In the genomic region with DNA sequence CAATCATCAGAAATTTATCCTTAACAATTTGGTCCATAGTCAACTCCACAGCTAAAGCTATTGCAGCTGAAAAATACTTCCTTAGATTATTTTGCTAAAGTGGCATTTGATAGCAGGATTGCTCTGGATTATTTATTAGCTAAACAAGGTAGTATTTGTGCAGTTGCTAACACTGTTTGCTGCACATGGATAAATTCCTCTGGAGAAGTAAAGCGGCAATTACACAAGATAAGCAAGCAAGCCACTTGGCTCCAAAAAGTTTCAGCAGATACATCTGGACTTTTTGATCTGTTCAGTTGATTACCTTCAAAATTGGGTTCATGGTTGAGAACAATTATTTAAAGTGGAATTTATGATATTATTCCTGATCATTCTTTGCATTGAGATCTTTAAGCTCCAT, we compare ENCODE assay signal across 22 cellular contexts.
DNase-seq lines count a peak whose midpoint lies in the region; ATAC-seq, FAIRE-seq and TF ChIP-seq lines count a peak whose summit lies in the region.
"Had no signal": no experiment of that assay in that cellular context is flagged by ENCODE, and none has a peak within 500 bp of the region (broad histone marks: within the 10 kb centered on the region; RNA-seq: fewer than 3 reads in every experiment).

No MANE protein-coding gene starts in this region.

- H3K27me3 Mint-ChIP-seq in activated CD8-positive, alpha-beta memory T cell treated with anti-CD3 and anti-CD28 coated beads, Interleukin-2, amount 10 ng/mL, durations not matched to agents 7 days and 5 days: no peaks in the 10 kb centered on the region
- H3K27me3 Mint-ChIP-seq: B cell; CD4-positive, alpha-beta T cell had no signal

- no peaks in the 10 kb centered on the region for H3K36me3 Mint-ChIP-seq in activated CD8-positive, alpha-beta memory T cell treated with anti-CD3 and anti-CD28 coated beads, Interleukin-2, amount 10 ng/mL, durations not matched to agents 7 days and 5 days
- H3K36me3 Mint-ChIP-seq: CD8-positive, alpha-beta T cell had no signal

- no peaks in the 10 kb centered on the region for H3K4me1 Mint-ChIP-seq in activated CD8-positive, alpha-beta memory T cell treated with anti-CD3 and anti-CD28 coated beads, Interleukin-2, amount 10 ng/mL, durations not matched to agents 7 days and 5 days
- H3K4me1 Mint-ChIP-seq: B cell had no signal

- 45% methylated on average over 1 of the region's 1 CpG for WGBS in liver
- WGBS in HepG2 (ENCODE audit: low lambda C conversion rate): 40% methylated on average over 1 of the region's 1 CpG
- WGBS in right lobe of liver (ENCODE audit: insufficient coverage, low coverage, low lambda C conversion rate, missing lambda C conversion rate): 35% methylated on average over 1 of the region's 1 CpG
- WGBS in small intestine, 3 donors: 21 to 75% (median 39%) methylated on average over 1 of the region's 1 CpG
- 88 to 95% methylated on average over 1 of the region's 1 CpG for WGBS in esophagus squamous epithelium, 2 donors

- in situ Hi-C loops in HepG2 (cut with HindIII; ENCODE audit: extremely low pct_ligation_motif_present, low pct_unique_long_range_greater_than_20kb): no loop called here

- intact Hi-C loops in HepG2 (cut with micrococcal nuclease; ENCODE audit: unreplicated experiment) (no loop called here), right lobe of liver (cut with DNase I) (no loop called here), esophagus squamous epithelium (cut with DNase I) (no loop called here)

- ATAC-seq in HepG2: no peak
- ATAC-seq in right lobe of liver: peak; percentile 81 to 95 (median 88)
- ATAC-seq in activated CD8-positive, alpha-beta memory T cell treated with anti-CD3 and anti-CD28 coated beads, Interleukin-2, amount 10 ng/mL, durations not matched to agents 7 days and 5 days: no peak
- ATAC-seq: A549; CD8-positive, alpha-beta T cell had no signal

- TF ChIP-seq POLR2A in HepG2 (IDR thresholded peaks at IDR 0.05; ENCODE audit: insufficient read depth in 1 of 2, low read depth in 2 of 2, low read length in 2 of 2) (no peak), right lobe of liver (IDR thresholded peaks at IDR 0.05) (no peak), esophagus squamous epithelium (IDR thresholded peaks at IDR 0.05) (no peak)

- CTCF ChIA-PET in HepG2 (lab: Yijun Ruan, JAX; ENCODE audit: low intra/inter-chr PET ratio, low total read pairs): no interaction called here
- CTCF ChIA-PET in activated CD8-positive, alpha-beta memory T cell treated with anti-CD3 and anti-CD28 coated beads, Interleukin-2, amount 10 ng/mL, durations not matched to agents 7 days and 5 days (lab: Charles Lee): no interaction called here

- no peaks in the 10 kb centered on the region for H3K79me2 ChIP-seq in HepG2 (ENCODE audit: insufficient read depth, low read length)

- FAIRE-seq in HepG2 (lab: Jason Lieb, UNC) (no peak), small intestine (lab: Jason Lieb, UNC) (no peak)
- FAIRE-seq: A549, D721Med, G401.6, GM12891, GM19239 had no signal

- peaks cover 6 to 24% (median 13%) of the 10 kb centered on the region in 4 donors for H3K4me1 ChIP-seq in liver (ENCODE audit: control insufficient read depth in 4 of 4, insufficient read depth in 4 of 4, low read length in 3 of 4)
- H3K4me1 ChIP-seq in HepG2 (ENCODE audit: insufficient read depth, low read length): peaks cover 8% of the 10 kb centered on the region
- H3K4me1 ChIP-seq in right lobe of liver: peaks cover 0 to 21% (median 6%) of the 10 kb centered on the region in 4 donors
- peaks cover 0 to 3% of the 10 kb centered on the region in 2 donors for H3K4me1 ChIP-seq in small intestine (ENCODE audit: control insufficient read depth in 2 of 2, insufficient read depth in 1 of 2, low read depth in 1 of 2, low read length in 1 of 2)
- no peaks in the 10 kb centered on the region for H3K4me1 ChIP-seq in esophagus squamous epithelium
- H3K4me1 ChIP-seq: A549; BLaER1 treated with 17β-estradiol and CSF1 and Interleukin-3, amounts not matched to agents 10 nM and 100 nM had no signal

- no peaks in the 10 kb centered on the region for H3K36me3 ChIP-seq in liver (ENCODE audit: control insufficient read depth in 4 of 4, insufficient read depth in 3 of 4, low read depth in 1 of 4, low read length in 3 of 4)
- no peaks in the 10 kb centered on the region for H3K36me3 ChIP-seq in HepG2 (replicated peaks in 1 of 2; ENCODE audit: control insufficient read depth in 1 of 2, insufficient read depth in 2 of 2, low read length in 2 of 2)
- H3K36me3 ChIP-seq in right lobe of liver: no peaks in the 10 kb centered on the region
- no peaks in the 10 kb centered on the region for H3K36me3 ChIP-seq in small intestine (ENCODE audit: control insufficient read depth in 2 of 2, insufficient read depth in 2 of 2, low read length in 2 of 2)
- H3K36me3 ChIP-seq in esophagus squamous epithelium: no peaks in the 10 kb centered on the region
- H3K36me3 ChIP-seq: BLaER1 treated with 17β-estradiol and CSF1 and Interleukin-3, amounts not matched to agents 10 nM and 100 nM had no signal

- peak; percentile 29 to 49 for TF ChIP-seq RAD21 in liver (IDR thresholded peaks at IDR 0.05)
- no peak for TF ChIP-seq RAD21 in HepG2 (CRISPR knock-in tag; IDR thresholded peaks at IDR 0.05)

- no peaks in the 10 kb centered on the region for H3K9me3 ChIP-seq in liver (ENCODE audit: control insufficient read depth in 4 of 4, low read length in 3 of 4)
- H3K9me3 ChIP-seq in HepG2 (ENCODE audit: low read length): no peaks in the 10 kb centered on the region
- H3K9me3 ChIP-seq in right lobe of liver: no peaks in the 10 kb centered on the region
- no peaks in the 10 kb centered on the region for H3K9me3 ChIP-seq in small intestine (ENCODE audit: control insufficient read depth, low read depth)
- no peaks in the 10 kb centered on the region for H3K9me3 ChIP-seq in esophagus squamous epithelium
- H3K9me3 ChIP-seq: A549, Caco-2 had no signal

- DNase-seq in HepG2 (ENCODE audit: low spot score) (no peak), right lobe of liver (no peak), small intestine (peak; percentile 19), esophagus squamous epithelium (lab: John Stamatoyannopoulos, UW) (no peak)
- no peak for DNase-seq in activated CD8-positive, alpha-beta memory T cell treated with anti-CD3 and anti-CD28 coated beads, Interleukin-2, amount 10 ng/mL, durations not matched to agents 7 days and 5 days
- DNase-seq: AML-193; Caco-2; Calu3; CD4-positive, alpha-beta T cell; CD8-positive, alpha-beta T cell; DMS79 treated with DMSO at 0.1 percent for 48 hours; GF-D8 had no signal

- H3K27me3 ChIP-seq in liver (ENCODE audit: control insufficient read depth in 4 of 4, insufficient read depth in 4 of 4, low read length in 3 of 4): no peaks in the 10 kb centered on the region
- H3K27me3 ChIP-seq in HepG2 (ENCODE audit: control insufficient read depth in 1 of 2, insufficient read depth in 2 of 2, low read length in 2 of 2): no peaks in the 10 kb centered on the region
- no peaks in the 10 kb centered on the region for H3K27me3 ChIP-seq in right lobe of liver
- no peaks in the 10 kb centered on the region for H3K27me3 ChIP-seq in small intestine (ENCODE audit: control insufficient read depth in 2 of 2, insufficient read depth in 2 of 2, low read length in 2 of 2)
- H3K27me3 ChIP-seq in esophagus squamous epithelium: no peaks in the 10 kb centered on the region
- H3K27me3 ChIP-seq: BLaER1 treated with 17β-estradiol and CSF1 and Interleukin-3, amounts not matched to agents 10 nM and 100 nM had no signal

- H3K4me3 Mint-ChIP-seq in activated CD8-positive, alpha-beta memory T cell treated with anti-CD3 and anti-CD28 coated beads, Interleukin-2, amount 10 ng/mL, durations not matched to agents 7 days and 5 days: no peak overlapping the region
- H3K4me3 Mint-ChIP-seq: B cell; CD4-positive, alpha-beta T cell; CD8-positive, alpha-beta T cell had no signal

- no peak overlapping the region for H2AFZ ChIP-seq in HepG2 (ENCODE audit: low read length)

- TF ChIP-seq CTCF in liver (IDR thresholded peaks at IDR 0.05; ENCODE audit: low read depth, low read length, missing input control) (no peak), HepG2 (CRISPR knock-in tag; IDR thresholded peaks at IDR 0.05) (no peak), right lobe of liver (IDR thresholded peaks at IDR 0.05) (no peak), esophagus squamous epithelium (IDR thresholded peaks at IDR 0.05) (no peak)

- POLR2A ChIA-PET in HepG2 (lab: Yijun Ruan, JAX): no interaction called here

- BruUV-seq in HepG2 (replicated peaks; lab: Mats Ljungman, UMichigan): no TSS peak

- no peaks in the 10 kb centered on the region for H3K9me3 Mint-ChIP-seq in activated CD8-positive, alpha-beta memory T cell treated with anti-CD3 and anti-CD28 coated beads, Interleukin-2, amount 10 ng/mL, durations not matched to agents 7 days and 5 days (ENCODE audit: low read depth)

- H4K20me1 ChIP-seq in HepG2 (ENCODE audit: insufficient read depth, low read length): no peaks in the 10 kb centered on the region
- H4K20me1 ChIP-seq: BLaER1 treated with 17β-estradiol and CSF1 and Interleukin-3, amounts not matched to agents 10 nM and 100 nM had no signal

- no peak overlapping the region for H3K27ac Mint-ChIP-seq in activated CD8-positive, alpha-beta memory T cell treated with anti-CD3 and anti-CD28 coated beads, Interleukin-2, amount 10 ng/mL, durations not matched to agents 7 days and 5 days
- H3K27ac Mint-ChIP-seq: B cell; CD4-positive, alpha-beta T cell; CD8-positive, alpha-beta T cell had no signal

- no peak overlapping the region for H3K9ac ChIP-seq in liver (ENCODE audit: low read depth in 1 of 2, low read length in 2 of 2)
- no peak overlapping the region for H3K9ac ChIP-seq in HepG2 (ENCODE audit: insufficient read depth, low read depth, low read length)
- H3K9ac ChIP-seq: BLaER1 treated with 17β-estradiol and CSF1 and Interleukin-3, amounts not matched to agents 10 nM and 100 nM had no signal

- no peak for TF ChIP-seq EP300 in HepG2 (IDR thresholded peaks at IDR 0.05; ENCODE audit: low read depth in 2 of 2, low read length in 2 of 2)
- no peak for TF ChIP-seq EP300 in HepG2 (CRISPR knock-in tag; IDR thresholded peaks at IDR 0.05; ENCODE audit: borderline replicate concordance)

- H3K4me2 ChIP-seq in HepG2 (ENCODE audit: low read depth, low read length): no peak overlapping the region
- H3K4me2 ChIP-seq: A549; BLaER1 treated with 17β-estradiol and CSF1 and Interleukin-3, amounts not matched to agents 10 nM and 100 nM had no signal

- H3K4me3 ChIP-seq in liver (ENCODE audit: low read depth in 1 of 3, low read length in 3 of 3) (no peak overlapping the region), HepG2 (replicated peaks in 1 of 3; ENCODE audit: insufficient read depth in 1 of 3, low read depth in 2 of 3, low read length in 3 of 3) (no peak overlapping the region), right lobe of liver (no peak overlapping the region), small intestine (ENCODE audit: low read depth in 1 of 2, low read length in 2 of 2) (no peak overlapping the region), esophagus squamous epithelium (no peak overlapping the region)
- H3K4me3 ChIP-seq: A549; BLaER1 treated with 17β-estradiol and CSF1 and Interleukin-3, amounts not matched to agents 10 nM and 100 nM had no signal

- H3K27ac ChIP-seq in liver (ENCODE audit: low read depth in 1 of 2, low read length in 2 of 2) (no peak overlapping the region), HepG2 (ENCODE audit: extremely low read length, insufficient read depth, low read length) (no peak overlapping the region), right lobe of liver (peak overlapping the region in 1 of 3 donors; percentile 58), small intestine (ENCODE audit: low read depth in 1 of 2, low read length in 1 of 2) (no peak overlapping the region), esophagus squamous epithelium (no peak overlapping the region)
- H3K27ac ChIP-seq: 22Rv1; A549; BLaER1 treated with 17β-estradiol and CSF1 and Interleukin-3, amounts not matched to agents 10 nM and 100 nM; C4-2B had no signal

Comparison
In these comparisons a context has a peak if more than half of its experiments do, and no peak if none do; other contexts are left out.
1. ATAC-seq: peak in right lobe of liver (4 of 4); none in HepG2 (single experiment) and activated CD8-positive, alpha-beta memory T cell treated with anti-CD3 and anti-CD28 coated beads, Interleukin-2, amount 10 ng/mL, durations not matched to agents 7 days and 5 days (single experiment).